In genomic region chr3:123719101-123719751, GRCh38 we compare ENCODE assay signal across 8 cellular contexts.
DNase-seq lines count a peak whose midpoint lies in the region; ATAC-seq and TF ChIP-seq lines count a peak whose summit lies in the region.
"Not testable (repeated sequence)": the region's sequence is repeated elsewhere in the genome, so short reads cannot be mapped to it uniquely, and the experiment has no call there.

No MANE protein-coding gene starts in this region.

- ATAC-seq in HG03565 (IDR thresholded peaks at IDR 0.05; ENCODE audit: unreplicated experiment) (peak; percentile 53), Right ventricle myocardium inferior (peak; percentile 78), natural killer cell (peak in 2 of 3 donors; percentile 38 to 64)
- ATAC-seq in stimulated activated memory B cell treated with anti-CD40 and anti-IgM and Interleukin-4, amounts not matched to agents 10 μg/mL and 1 μg/mL and 100 μg/mL, for 72 hours: peak; percentile 66

- not testable (repeated sequence) for BruUV-seq in Caco-2 (replicated peaks; lab: Mats Ljungman, UMichigan)

- H3K4me1 Mint-ChIP-seq in Caco-2 (ENCODE audit: low read depth, unreplicated experiment); natural killer cell: not testable (repeated sequence)
- peaks cover 12% of the 10 kb centered on the region for H3K4me1 Mint-ChIP-seq in stimulated activated memory B cell treated with anti-CD40 and anti-IgM and Interleukin-4, amounts not matched to agents 10 μg/mL and 1 μg/mL and 100 μg/mL, for 72 hours

- peak overlapping the region; percentile 68 to 85 for H3K27ac ChIP-seq in ascending aorta

- DNase-seq in Caco-2 (peak; percentile 74 to 79), NCI-H2227 treated with DMSO at 0.1 percent for 48 hours (lab: John Stamatoyannopoulos, UW) (peak; percentile 64), T-helper 9 cell (peak; percentile 15), ascending aorta (ENCODE audit: low spot score in 2 of 2) (peak in 1 of 2 donors; percentile 90), Right ventricle myocardium inferior (ENCODE audit: missing footprints) (peak; percentile 81)
- DNase-seq in natural killer cell: not testable (repeated sequence)

- H3K4me3 ChIP-seq in Caco-2 (ENCODE audit: low read depth, low read length): not testable (repeated sequence)
- peak overlapping the region in 1 of 2 donors; percentile 20 for H3K4me3 ChIP-seq in ascending aorta

- not testable (repeated sequence) for H3K4me3 Mint-ChIP-seq in Caco-2 (ENCODE audit: unreplicated experiment); natural killer cell; stimulated activated memory B cell treated with anti-CD40 and anti-IgM and Interleukin-4, amounts not matched to agents 10 μg/mL and 1 μg/mL and 100 μg/mL, for 72 hours

- not testable (repeated sequence) for H3K36me3 ChIP-seq in Caco-2 (ENCODE audit: control insufficient read depth, insufficient read depth, low read length); ascending aorta

- H3K27me3 Mint-ChIP-seq in Caco-2 (ENCODE audit: insufficient read depth, unreplicated experiment); natural killer cell (ENCODE audit: low read depth in 2 of 2): not testable (repeated sequence)
- H3K27me3 Mint-ChIP-seq in stimulated activated memory B cell treated with anti-CD40 and anti-IgM and Interleukin-4, amounts not matched to agents 10 μg/mL and 1 μg/mL and 100 μg/mL, for 72 hours: peaks cover 12% of the 10 kb centered on the region

- TF ChIP-seq CTCF in Caco-2 (IDR thresholded peaks at IDR 0.05; ENCODE audit: insufficient read depth in 1 of 2, low read depth in 1 of 2, low read length in 1 of 2, severe bottlenecking in 1 of 2, unreplicated experiment in 1 of 2) (peak; percentile 54 to 84), ascending aorta (IDR thresholded peaks at IDR 0.05) (peak; percentile 36 to 73 (median 62)), natural killer cell (IDR thresholded peaks at IDR 0.05) (peak; percentile 15)

- H3K36me3 Mint-ChIP-seq in Caco-2 (ENCODE audit: insufficient read depth, unreplicated experiment); natural killer cell; stimulated activated memory B cell treated with anti-CD40 and anti-IgM and Interleukin-4, amounts not matched to agents 10 μg/mL and 1 μg/mL and 100 μg/mL, for 72 hours: not testable (repeated sequence)

- H3K27ac Mint-ChIP-seq in Caco-2 (ENCODE audit: unreplicated experiment); natural killer cell; stimulated activated memory B cell treated with anti-CD40 and anti-IgM and Interleukin-4, amounts not matched to agents 10 μg/mL and 1 μg/mL and 100 μg/mL, for 72 hours: not testable (repeated sequence)

- not testable (repeated sequence) for H3K9me3 ChIP-seq in Caco-2, ascending aorta

- H3K4me1 ChIP-seq in Caco-2: not testable (repeated sequence)
- peaks cover 11 to 53% of the 10 kb centered on the region in 2 donors for H3K4me1 ChIP-seq in ascending aorta

- H3K27me3 ChIP-seq in Caco-2 (replicated peaks; ENCODE audit: control insufficient read depth, insufficient read depth, low read length); ascending aorta: not testable (repeated sequence)

- CTCF ChIA-PET in Caco-2 (lab: Charles Lee): interaction anchor here (1.0 to 1.1 kb wide), 2 partner anchors 66 to 67 kb away, joined by 5 to 9 read pairs; no protein-coding TSS in a partner anchor

- not testable (repeated sequence) for H3K9me3 Mint-ChIP-seq in Caco-2 (ENCODE audit: unreplicated experiment); natural killer cell; stimulated activated memory B cell treated with anti-CD40 and anti-IgM and Interleukin-4, amounts not matched to agents 10 μg/mL and 1 μg/mL and 100 μg/mL, for 72 hours

- intact Hi-C loops in Caco-2 (cut with micrococcal nuclease; ENCODE audit: unreplicated experiment): loop anchor here (1.0 kb wide), 1 partner anchor 67 kb away; no protein-coding TSS in a partner anchor
- intact Hi-C loops in ascending aorta (cut with DNase I): loop anchor here (1.0 to 2.0 kb wide), 2 partner anchors 18 to 67 kb away; no protein-coding TSS in a partner anchor
- intact Hi-C loops in Right ventricle myocardium inferior (cut with DNase I): loop anchor here (1.0 kb wide), 1 partner anchor 67 kb away; no protein-coding TSS in a partner anchor
- intact Hi-C loops in natural killer cell (cut with micrococcal nuclease): not testable (repeated sequence)

- POLR2A ChIA-PET in Caco-2 (lab: Charles Lee): not testable (repeated sequence)

Comparison
In these comparisons a context has a peak if more than half of its experiments do, and no peak if none do; other contexts are left out.
1. CTCF ChIP-seq: peak in every context shown above with its lines; median percentile 69 in Caco-2; 62 in ascending aorta; 15 in natural killer cell.